Comparison of ENCODE assay signal across 30 cellular contexts in genomic region chr1:27016376-27016775, GRCh38. TPM values are rescaled to one million over a fixed set of nuclear protein-coding genes. Genes with fewer than 3 reads are reported as not detected.
"Had no signal": no experiment of that assay in that cellular context is flagged by ENCODE, and none has a peak within 500 bp of the region (broad histone marks: within the 10 kb centered on the region; RNA-seq: fewer than 3 reads in every experiment).

No MANE protein-coding gene starts in this region.

- H3K9me3 ChIP-seq: pancreas, psoas muscle, spleen, suprapubic skin, testis, tibial artery, transverse colon, upper lobe of right lung, uterus had no signal

- FAIRE-seq: pancreas had no signal

- ATAC-seq: naive thymus-derived CD4-positive, alpha-beta T cell; natural killer cell; pancreas; psoas muscle; right cardiac atrium; sciatic nerve; stimulated activated memory B cell treated with anti-CD40 and anti-IgM and Interleukin-4, amounts not matched to agents 10 μg/mL and 1 μg/mL and 100 μg/mL, for 72 hours; stimulated activated naive CD8-positive, alpha-beta T cell treated with anti-CD3 and anti-CD28 coated beads, Interleukin-15, amount 100 ng/mL, for 72 hours; stimulated activated naive CD8-positive, alpha-beta T cell treated with anti-CD3 and anti-CD28 coated beads, Interleukin-15, Interleukin-2, amounts not matched to agents 100 U/mL and 50 U/mL, for 24 hours; upper lobe of right lung had no signal

- H2AFZ ChIP-seq: neural progenitor cell had no signal

- H3K4me1 ChIP-seq: psoas muscle, testis, uterus had no signal

- H3K4me3 ChIP-seq: neural progenitor cell, pancreas, psoas muscle, skin epidermis, smooth muscle cell, spleen, suprapubic skin, testis, tibial artery, transverse colon, upper lobe of right lung, uterus had no signal

- H3K36me3 ChIP-seq: neural progenitor cell, pancreas, spleen, suprapubic skin, tibial artery, transverse colon, upper lobe of right lung, uterus had no signal

- DNase-seq: naive thymus-derived CD4-positive, alpha-beta T cell; natural killer cell; occipital lobe; pancreas; psoas muscle; right cardiac atrium; spleen; stimulated activated CD4-positive, alpha-beta T cell treated with anti-CD3 and anti-CD28 coated beads, Interleukin-12 subunit alpha, Interleukin-12 subunit beta, amount 100 ng/mL, for 4 hours; stimulated activated CD4-positive, alpha-beta T cell treated with anti-CD3 and anti-CD28 coated beads, Interleukin-1b, Interleukin-23, amount 100 ng/mL, for 48 hours; stimulated activated CD4-positive, alpha-beta T cell treated with anti-CD3 and anti-CD28 coated beads, Interleukin-4, amount 100 ng/mL, for 1 hour; stimulated activated CD4-positive, alpha-beta T cell treated with anti-CD3 and anti-CD28 coated beads, Interleukin-4, amount 100 ng/mL, for 4 hours; stimulated activated CD8-positive, alpha-beta memory T cell treated with anti-CD3 and anti-CD28 coated beads, Interleukin-4, amount 100 ng/mL, for 48 hours; stimulated activated naive CD4-positive, alpha-beta T cell; stimulated activated naive CD8-positive, alpha-beta T cell treated with anti-CD3 and anti-CD28 coated beads, Interleukin-15, amount 100 ng/mL, for 72 hours; stimulated activated naive CD8-positive, alpha-beta T cell treated with anti-CD3 and anti-CD28 coated beads, Interleukin-15, Interleukin-2, amounts not matched to agents 100 U/mL and 50 U/mL, for 24 hours; substantia nigra; testis; tibial artery; transverse colon; upper lobe of right lung; uterus had no signal

- H3K9ac ChIP-seq: neural progenitor cell had no signal

- H3K27ac ChIP-seq: neural progenitor cell, pancreas, psoas muscle, skin epidermis, spleen, suprapubic skin, testis, tibial artery, transverse colon, upper lobe of right lung, uterus had no signal

- H3K4me2 ChIP-seq: neural progenitor cell, smooth muscle cell had no signal

- H3K27me3 ChIP-seq: pancreas, suprapubic skin, testis, tibial artery, transverse colon, upper lobe of right lung, uterus had no signal

RNA-seq across cellular contexts. Expression of gene TENT5B, which starts 3.7 kb away (rescaled TPM):
- polyA plus RNA-seq: naive thymus-derived CD4-positive, alpha-beta T cell; neural cell had no signal

RNA-seq across cellular contexts. Expression of gene TRNP1, which starts 22.9 kb away (rescaled TPM):
- polyA plus RNA-seq: naive thymus-derived CD4-positive, alpha-beta T cell had no signal

RNA-seq across cellular contexts. Expression of gene KDF1, which starts 56.1 kb away (rescaled TPM):
- total RNA-seq: occipital lobe, osteoblast, posterior vena cava, psoas muscle, sciatic nerve had no signal
- polyA plus RNA-seq: neural cell had no signal
